ENCODE assay signal across 12 cellular contexts in the genomic region with DNA sequence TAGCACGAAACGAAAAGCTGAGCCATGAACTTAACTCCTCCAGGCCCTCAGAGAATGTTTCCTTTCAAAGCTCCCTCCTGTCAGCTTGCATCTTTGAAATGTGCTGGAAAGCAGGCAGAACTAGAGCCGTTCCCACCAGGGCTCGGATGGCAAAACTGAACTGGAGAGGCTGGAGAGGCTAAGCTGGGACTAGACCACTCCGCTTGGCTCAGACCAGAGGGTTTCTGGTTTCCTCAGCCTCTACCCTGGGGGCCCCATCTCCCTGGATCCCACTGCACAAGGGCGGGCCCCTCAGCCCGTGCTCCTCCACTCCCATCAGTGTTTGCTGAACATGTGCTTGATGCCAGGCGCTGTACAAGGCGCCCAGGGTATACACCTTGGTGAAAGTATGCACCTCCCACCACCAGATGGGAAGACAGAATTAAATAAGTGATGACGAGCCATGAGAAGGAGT. TPM values are rescaled to one million over a fixed set of nuclear protein-coding genes. Genes with fewer than 3 reads are reported as not detected.
A peak's percentile ranks its signal among the peaks of the same experiment; 100 is the strongest.
DNase-seq lines count a peak whose midpoint lies in the region; ATAC-seq and TF ChIP-seq lines count a peak whose summit lies in the region.
"Had no signal": no experiment of that assay in that cellular context is flagged by ENCODE, and none has a peak within 500 bp of the region (broad histone marks: within the 10 kb centered on the region; RNA-seq: fewer than 3 reads in every experiment).

No MANE protein-coding gene starts in this region.

- DNase-seq in SK-N-SH (no peak), coronary artery (ENCODE audit: low spot score) (no peak), testis (no peak), NCI-H345 treated with DMSO at 0.1 percent for 48 hours (lab: John Stamatoyannopoulos, UW; ENCODE audit: unreplicated experiment) (no peak), HuH-7.5 (ENCODE audit: low spot score) (no peak)
- DNase-seq: activated CD4-positive, CD25-positive, alpha-beta regulatory T cell treated with anti-CD3 and anti-CD28 coated beads, Interleukin-2, amount 50 U/mL, for 72 hours; COR-L47; NCI-H345; SHP77 had no signal

- H3K27me3 ChIP-seq in SK-N-SH (ENCODE audit: insufficient read depth): no peaks in the 10 kb centered on the region
- no peaks in the 10 kb centered on the region for H3K27me3 ChIP-seq in mucosa of stomach (ENCODE audit: control insufficient read depth, insufficient read depth, low read length)
- no peaks in the 10 kb centered on the region for H3K27me3 ChIP-seq in testis
- H3K27me3 ChIP-seq: neural progenitor cell had no signal

- H3K27ac ChIP-seq in SK-N-SH (ENCODE audit: low read depth in 2 of 2, low read length in 1 of 2): peak overlapping the region in 1 of 2 experiments; percentile 69; a peak in 2 of 4 replicates
- peak overlapping the region; percentile 75 to 86 for H3K27ac ChIP-seq in coronary artery
- H3K27ac ChIP-seq in testis: peak overlapping the region; percentile 56 to 71
- H3K27ac ChIP-seq: neural progenitor cell had no signal

- peaks cover 18% of the 10 kb centered on the region for H3F3A ChIP-seq in SK-N-SH (replicated peaks; ENCODE audit: insufficient read depth)

- no peak for TF ChIP-seq EP300 in SK-N-SH (IDR thresholded peaks at IDR 0.05; ENCODE audit: borderline replicate concordance in 1 of 2, low read depth in 1 of 2, low read length in 1 of 2)

- ATAC-seq in HG03280 (IDR thresholded peaks at IDR 0.05; ENCODE audit: unreplicated experiment): no peak

- no peak overlapping the region for H3K4me3 ChIP-seq in SK-N-SH (ENCODE audit: low read depth in 2 of 2, low read length in 1 of 2)
- peak overlapping the region; percentile 28 for H3K4me3 ChIP-seq in coronary artery
- H3K4me3 ChIP-seq in mucosa of stomach (ENCODE audit: low read length): no peak overlapping the region
- no peak overlapping the region for H3K4me3 ChIP-seq in testis
- H3K4me3 ChIP-seq: neural progenitor cell had no signal

- no peak for TF ChIP-seq POLR2A in testis (IDR thresholded peaks at IDR 0.05)

- H3K4me1 ChIP-seq in SK-N-SH (ENCODE audit: control insufficient read depth in 1 of 2, insufficient read depth in 2 of 2, low read depth in 1 of 2, low read length in 1 of 2) (peaks cover 0 to 26% of the 10 kb centered on the region in 2 experiments; a peak in 2 of 4 replicates), mucosa of stomach (ENCODE audit: control insufficient read depth, insufficient read depth, low read length) (peaks cover 7% of the 10 kb centered on the region), testis (peaks cover 29% of the 10 kb centered on the region)
- H3K4me1 ChIP-seq: neural progenitor cell had no signal

- POLR2A ChIA-PET in SK-N-SH (lab: Yijun Ruan, JAX): interaction anchor here (0.6 kb wide), 1 partner anchor 80 kb away, joined by 3 read pairs; no protein-coding TSS in a partner anchor

- H3K9ac ChIP-seq in SK-N-SH (no peak overlapping the region), mucosa of stomach (ENCODE audit: low read length) (peak overlapping the region; percentile 13)
- H3K9ac ChIP-seq: neural progenitor cell had no signal

- no peaks in the 10 kb centered on the region for H3K79me2 ChIP-seq in SK-N-SH (ENCODE audit: insufficient read depth)

- H3K9me2 ChIP-seq in SK-N-SH: no peaks in the 10 kb centered on the region

- TF ChIP-seq RAD21 in SK-N-SH (IDR thresholded peaks at IDR 0.05; ENCODE audit: low read length): no peak

- H3K36me3 ChIP-seq in SK-N-SH (replicated peaks in 1 of 2; ENCODE audit: control insufficient read depth in 1 of 2, insufficient read depth in 2 of 2, low read length in 1 of 2) (peaks cover 28 to 58% of the 10 kb centered on the region in 2 experiments), mucosa of stomach (ENCODE audit: control insufficient read depth, insufficient read depth, low read length) (peaks cover 50% of the 10 kb centered on the region), testis (ENCODE audit: low read depth, missing control alignments) (no peaks in the 10 kb centered on the region)
- H3K36me3 ChIP-seq: neural progenitor cell had no signal

- 79% methylated on average over 9 of the region's 10 CpGs for WGBS in SK-N-SH (ENCODE audit: low lambda C conversion rate)
- 51 to 61% methylated on average over 10 of the region's 10 CpGs for WGBS in testis, 2 donors

- no peaks in the 10 kb centered on the region for H3K9me3 ChIP-seq in SK-N-SH
- H3K9me3 ChIP-seq in mucosa of stomach (ENCODE audit: control insufficient read depth, low read length): no peaks in the 10 kb centered on the region
- no peaks in the 10 kb centered on the region for H3K9me3 ChIP-seq in testis

- H2AFZ ChIP-seq in SK-N-SH (ENCODE audit: low read depth): no peak overlapping the region
- H2AFZ ChIP-seq: neural progenitor cell had no signal

- TF ChIP-seq CTCF in SK-N-SH (IDR thresholded peaks at IDR 0.05) (no peak), coronary artery (IDR thresholded peaks at IDR 0.05) (no peak), testis (IDR thresholded peaks at IDR 0.05) (no peak)

- intact Hi-C loops in testis (cut with DNase I; ENCODE audit: low total_unique reads): no loop called here

- no peaks in the 10 kb centered on the region for H4K20me1 ChIP-seq in SK-N-SH (ENCODE audit: insufficient read depth)

- H3K4me2 ChIP-seq in SK-N-SH: peak overlapping the region; percentile 60
- H3K4me2 ChIP-seq: neural progenitor cell had no signal

- CTCF ChIA-PET in SK-N-SH (lab: Yijun Ruan, JAX): interaction anchor here (1.7 to 9.6 kb wide), 3 partner anchors 11 to 88 kb away, joined by 6 to 93 read pairs (median 12); no protein-coding TSS in a partner anchor

TF ChIP-seq in SK-N-SH, 30 proteins besides CTCF, POLR2A, EP300 and RAD21:
- TF ChIP-seq CHD2 (IDR thresholded peaks at IDR 0.05; ENCODE audit: low read length, partially characterized antibody) (no peak), FOXJ3 (CRISPR knock-in tag; IDR thresholded peaks at IDR 0.05) (no peak)
- TF ChIP-seq, protein P1, sequence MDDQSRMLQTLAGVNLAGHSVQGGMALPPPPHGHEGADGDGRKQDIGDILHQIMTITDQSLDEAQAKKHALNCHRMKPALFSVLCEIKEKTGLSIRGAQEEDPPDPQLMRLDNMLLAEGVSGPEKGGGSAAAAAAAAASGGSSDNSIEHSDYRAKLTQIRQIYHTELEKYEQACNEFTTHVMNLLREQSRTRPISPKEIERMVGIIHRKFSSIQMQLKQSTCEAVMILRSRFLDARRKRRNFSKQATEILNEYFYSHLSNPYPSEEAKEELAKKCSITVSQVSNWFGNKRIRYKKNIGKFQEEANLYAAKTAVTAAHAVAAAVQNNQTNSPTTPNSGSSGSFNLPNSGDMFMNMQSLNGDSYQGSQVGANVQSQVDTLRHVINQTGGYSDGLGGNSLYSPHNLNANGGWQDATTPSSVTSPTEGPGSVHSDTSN (IDR thresholded peaks at IDR 0.05): 0 out of 2 replicates have a peak, but pooled peaks have one; percentile 0
- TF ChIP-seq, protein P2, sequence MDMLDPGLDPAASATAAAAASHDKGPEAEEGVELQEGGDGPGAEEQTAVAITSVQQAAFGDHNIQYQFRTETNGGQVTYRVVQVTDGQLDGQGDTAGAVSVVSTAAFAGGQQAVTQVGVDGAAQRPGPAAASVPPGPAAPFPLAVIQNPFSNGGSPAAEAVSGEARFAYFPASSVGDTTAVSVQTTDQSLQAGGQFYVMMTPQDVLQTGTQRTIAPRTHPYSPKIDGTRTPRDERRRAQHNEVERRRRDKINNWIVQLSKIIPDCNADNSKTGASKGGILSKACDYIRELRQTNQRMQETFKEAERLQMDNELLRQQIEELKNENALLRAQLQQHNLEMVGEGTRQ (IDR thresholded peaks at IDR 0.05; ENCODE audit: borderline replicate concordance, low read depth, low read length): no peak

RNA-seq across cellular contexts. Expression of gene GPX3, which starts 17.9 kb away (rescaled TPM):
- polyA plus RNA-seq in SK-N-SH (2012; rRNA removed): 3.2 and 3.8 TPM in 2 replicates
- polyA plus RNA-seq in SK-N-SH (2012; cell fraction: cytosol; rRNA removed): 2.9 and 3.5 TPM in 2 replicates
- polyA plus RNA-seq in SK-N-SH (2012; cell fraction: nucleus; rRNA removed): 0.77 and 1.1 TPM in 2 replicates
- 100 to 1,000 TPM; 216 to 224 TPM for total RNA-seq in testis
- polyA plus RNA-seq in testis (ENCODE audit: insufficient read depth, low read depth, low replicate concordance): 119 TPM

RNA-seq across cellular contexts. Expression of gene TNIP1, which starts 42.5 kb away (rescaled TPM):
- polyA plus RNA-seq in SK-N-SH (2012; rRNA removed) (39.4 and 46.2 TPM in 2 replicates), testis (ENCODE audit: insufficient read depth, low read depth, low replicate concordance) (43.5 TPM)
- polyA plus RNA-seq in SK-N-SH (2012; cell fraction: cytosol; rRNA removed): 33.3 and 41.5 TPM in 2 replicates
- 36.6 and 41.8 TPM in 2 replicates for polyA plus RNA-seq in SK-N-SH (2012; cell fraction: nucleus; rRNA removed)
- 10 to 100 TPM; 48.4 to 58.3 TPM for total RNA-seq in testis

Comparison
In these comparisons a context has a peak if more than half of its experiments do, and no peak if none do; other contexts are left out.
1. RNA of gene GPX3, which starts 17.9 kb away (polyA plus RNA-seq): 119 TPM in testis (single experiment); 0.77 to 3.8 TPM in SK-N-SH; every median in the first group is over 10 times any median in the second.